ENCODE assay signal across 8 cellular contexts in the genomic region with DNA sequence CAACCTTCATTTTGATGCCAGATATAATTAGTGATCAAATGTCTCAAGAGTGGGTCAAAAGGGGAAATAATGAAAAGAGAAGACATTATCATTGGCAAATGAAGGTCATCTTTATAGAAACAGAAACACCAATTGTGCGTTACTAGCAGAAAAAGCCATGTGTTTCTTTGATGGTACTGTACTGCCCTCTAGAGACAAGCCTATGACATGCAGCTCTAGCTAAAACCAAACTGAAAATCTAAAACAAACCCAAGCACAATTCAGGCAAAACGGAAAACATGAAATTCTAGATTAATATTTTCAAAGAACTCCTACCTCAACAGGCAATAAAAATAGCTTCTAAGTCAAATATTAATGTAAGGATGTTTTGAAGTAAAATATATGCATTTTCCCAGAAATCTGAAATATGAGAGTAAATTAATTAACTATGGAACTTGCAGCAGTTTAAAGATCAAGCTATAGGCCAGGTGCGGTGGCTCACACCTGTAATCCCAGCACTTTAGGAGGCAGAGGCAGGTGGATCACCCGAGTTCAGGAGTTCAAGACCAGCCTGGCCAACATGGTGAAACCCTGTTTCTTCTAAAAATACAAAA.
DNase-seq lines count a peak whose midpoint lies in the region; ATAC-seq lines count a peak whose summit lies in the region.

No MANE protein-coding gene starts in this region.

- no peak overlapping the region for H2BK12ac ChIP-seq in mesenchymal stem cell (ENCODE audit: low read length in 2 of 2)

- no peak overlapping the region for H3K4me2 ChIP-seq in mesenchymal stem cell (ENCODE audit: low read length, poor library complexity, severe bottlenecking)

- no peak overlapping the region for H4K8ac ChIP-seq in mesenchymal stem cell (ENCODE audit: low read length)

- H3K23ac ChIP-seq in mesenchymal stem cell (ENCODE audit: low read length in 2 of 2) = no peak overlapping the region

- no peaks in the 10 kb centered on the region for H3K27me3 ChIP-seq in mesenchymal stem cell (ENCODE audit: control insufficient read depth in 1 of 2, insufficient read depth in 1 of 2, low read length in 2 of 2)

- H3K36me3 Mint-ChIP-seq in central memory CD8-positive, alpha-beta T cell (ENCODE audit: insufficient read depth) = no peaks in the 10 kb centered on the region

- no peaks in the 10 kb centered on the region for H3K9me3 Mint-ChIP-seq in central memory CD8-positive, alpha-beta T cell

- no peak overlapping the region for H3K18ac ChIP-seq in mesenchymal stem cell (ENCODE audit: low read depth in 1 of 2, low read length in 2 of 2)

- H3K79me1 ChIP-seq in mesenchymal stem cell (replicated peaks; ENCODE audit: low read length, poor library complexity, severe bottlenecking) = no peaks in the 10 kb centered on the region

- no peak overlapping the region for H3K4ac ChIP-seq in mesenchymal stem cell (ENCODE audit: low read depth in 1 of 2, low read length in 2 of 2)

- no peak overlapping the region for H4K91ac ChIP-seq in mesenchymal stem cell (ENCODE audit: low read length)

- H3K4me3 Mint-ChIP-seq in central memory CD8-positive, alpha-beta T cell = no peak overlapping the region

- no peak overlapping the region for H3K27ac Mint-ChIP-seq in central memory CD8-positive, alpha-beta T cell (ENCODE audit: low read depth)

- no peak overlapping the region for H3K27ac ChIP-seq in mesenchymal stem cell (ENCODE audit: low read length, poor library complexity, severe bottlenecking)

- no peaks in the 10 kb centered on the region for H3K36me3 ChIP-seq in mesenchymal stem cell (ENCODE audit: control insufficient read depth in 1 of 2, insufficient read depth in 2 of 2, low read depth in 1 of 2, low read length in 2 of 2)

- no peak overlapping the region for H2BK5ac ChIP-seq in mesenchymal stem cell (ENCODE audit: low read depth, low read length, poor library complexity, severe bottlenecking)

- H2BK15ac ChIP-seq in mesenchymal stem cell (ENCODE audit: low read depth, poor library complexity, severe bottlenecking) = no peak overlapping the region

- H3K9me3 ChIP-seq in mesenchymal stem cell (ENCODE audit: control insufficient read depth, low read length) = no peaks in the 10 kb centered on the region

- H3K4me1 ChIP-seq in mesenchymal stem cell (ENCODE audit: control insufficient read depth, insufficient read depth, low read depth, low read length) = no peaks in the 10 kb centered on the region

- peak overlapping the region; percentile 46 for H3K9ac ChIP-seq in mesenchymal stem cell (ENCODE audit: low read length)

- DNase-seq in COR-L47 (lab: John Stamatoyannopoulos, UW) (peak; percentile 10), NCI-H526 treated with DMSO at 0.1 percent for 48 hours (lab: John Stamatoyannopoulos, UW) (peak; percentile 14), mesenchymal stem cell (peak; percentile 55), 8988T (no peak)
- DNase-seq in central memory CD8-positive, alpha-beta T cell (ENCODE audit: low spot score in 2 of 2) = no peak
- no peak for DNase-seq in activated CD4-positive, alpha-beta T cell treated with anti-CD3 and anti-CD28 coated beads, Interleukin-2, amount 50 U/mL, for 48 hours

- ATAC-seq in GM18861 (IDR thresholded peaks at IDR 0.05; ENCODE audit: unreplicated experiment) (peak; percentile 75), HG03354 (IDR thresholded peaks at IDR 0.05; ENCODE audit: poor library complexity, severe bottlenecking, unreplicated experiment) (peak; percentile 86)
- peak; percentile 32 for ATAC-seq in central memory CD8-positive, alpha-beta T cell (replicated peaks; ENCODE audit: extremely low read depth, poor library complexity, severe bottlenecking)

- H3K4me1 Mint-ChIP-seq in central memory CD8-positive, alpha-beta T cell = no peaks in the 10 kb centered on the region

- H2AK5ac ChIP-seq in mesenchymal stem cell (ENCODE audit: low read length, severe bottlenecking) = no peak overlapping the region

- H2BK120ac ChIP-seq in mesenchymal stem cell (ENCODE audit: low read depth, low read length) = no peak overlapping the region

- WGBS in mesenchymal stem cell = 39% methylated on average over 3 of the region's 4 CpGs

- H3K14ac ChIP-seq in mesenchymal stem cell (ENCODE audit: low read length in 2 of 2) = no peak overlapping the region

- H3K4me3 ChIP-seq in mesenchymal stem cell (ENCODE audit: insufficient read depth in 1 of 2, low read depth in 1 of 2, low read length in 2 of 2) = no peak overlapping the region

- H3K27me3 Mint-ChIP-seq in central memory CD8-positive, alpha-beta T cell = peaks cover 12% of the 10 kb centered on the region

- no peak overlapping the region for H2AFZ ChIP-seq in mesenchymal stem cell (ENCODE audit: low read depth, low read length)

Comparison
In these comparisons a context has a peak if more than half of its experiments do, and no peak if none do; other contexts are left out.
1. DNase-seq: peak in COR-L47 (single experiment), NCI-H526 treated with DMSO at 0.1 percent for 48 hours (single experiment) and mesenchymal stem cell (single experiment); none in central memory CD8-positive, alpha-beta T cell (0 of 2), activated CD4-positive, alpha-beta T cell treated with anti-CD3 and anti-CD28 coated beads, Interleukin-2, amount 50 U/mL, for 48 hours (0 of 2) and 8988T (single experiment).
2. ATAC-seq: peak in every context shown above with its lines; median percentile 86 in HG03354; 75 in GM18861; 32 in central memory CD8-positive, alpha-beta T cell.